Comparison of ENCODE assay signal across 26 cellular contexts in genomic region chr13:26956532-26957142, GRCh38.
DNase-seq lines count a peak whose midpoint lies in the region; ATAC-seq and TF ChIP-seq lines count a peak whose summit lies in the region.
"Had no signal": no experiment of that assay in that cellular context is flagged by ENCODE, and none has a peak within 500 bp of the region (broad histone marks: within the 10 kb centered on the region; RNA-seq: fewer than 3 reads in every experiment).

No MANE protein-coding gene starts in this region.

- DNase-seq in HEK293T (ENCODE audit: extremely low spot score) = no peak
- peak in 1 of 3 donors; percentile 73 for DNase-seq in mucosa of descending colon
- no peak for DNase-seq in activated naive CD4-positive, alpha-beta T cell (lab: John Stamatoyannopoulos, UW)
- DNase-seq in dedifferentiated amniotic fluid mesenchymal stem cell (ENCODE audit: extremely low spot score) = no peak
- DNase-seq: activated CD4-positive, alpha-beta T cell treated with anti-CD3 and anti-CD28 coated beads for 4 hours; activated CD8-positive, alpha-beta T cell treated with anti-CD3 and anti-CD28 coated beads, Interleukin-2, amount 10 ng/mL, durations not matched to agents 7 days and 5 days; amniotic stem cell; gastrocnemius medialis; GM23248; HFFc6; kidney glomerular epithelial cell; MG63; NCI-H2081; NCI-H2227 treated with DMSO at 0.1 percent for 48 hours; NCI-H69; ovary; right cardiac atrium; SHP77; stimulated activated CD4-positive, alpha-beta T cell treated with anti-CD3 and anti-CD28 coated beads, Interleukin-1b, Interleukin-23, amount 100 ng/mL, for 48 hours; testis had no signal

- CTCF ChIA-PET in HEK293T (lab: Yijun Ruan, JAX) = interaction anchor here (1.1 to 1.7 kb wide), 3 partner anchors 10 to 20 kb away, joined by 3 to 5 read pairs (median 4); no protein-coding TSS in a partner anchor

- no peak overlapping the region for H3K4me3 ChIP-seq in mucosa of descending colon
- H3K4me3 ChIP-seq: BLaER1, gastrocnemius medialis, GM23248, MG63, ovary, testis, vagina had no signal

- intact Hi-C loops in mucosa of descending colon (cut with DNase I, micrococcal nuclease) = no loop called here

- TF ChIP-seq CTCF in VCaP (conservative IDR thresholded peaks at IDR 0.05) = no peak
- TF ChIP-seq CTCF in mucosa of descending colon (IDR thresholded peaks at IDR 0.05) = no peak

- ATAC-seq in mucosa of descending colon (peak; percentile 76), GM21423 (IDR thresholded peaks at IDR 0.05; ENCODE audit: unreplicated experiment) (no peak), GM21529 (IDR thresholded peaks at IDR 0.05; ENCODE audit: unreplicated experiment) (no peak)
- ATAC-seq: activated CD8-positive, alpha-beta T cell treated with anti-CD3 and anti-CD28 coated beads, Interleukin-2, amount 10 ng/mL, durations not matched to agents 7 days and 5 days; activated T-helper 17 cell treated with anti-CD3 and anti-CD28 coated beads, Interleukin-2, amount 50 U/mL, for 72 hours; gastrocnemius medialis; right cardiac atrium had no signal

- no peaks in the 10 kb centered on the region for H3K9me3 ChIP-seq in mucosa of descending colon
- H3K9me3 ChIP-seq: BLaER1, gastrocnemius medialis, MG63, ovary, testis, vagina had no signal

- peak overlapping the region; percentile 68 for H3K27ac ChIP-seq in VCaP
- H3K27ac ChIP-seq: BLaER1, gastrocnemius medialis, GM23248, ovary, testis, vagina had no signal

- POLR2A ChIA-PET in HEK293T (lab: Yijun Ruan, JAX) = interaction anchor here (0.7 to 1.1 kb wide), 2 partner anchors 8 to 24 kb away, joined by 3 to 4 read pairs; no protein-coding TSS in a partner anchor

- peaks cover 48% of the 10 kb centered on the region for H3K4me1 ChIP-seq in mucosa of descending colon (ENCODE audit: low read depth)
- H3K4me1 ChIP-seq: gastrocnemius medialis, testis had no signal

- no peaks in the 10 kb centered on the region for H3K36me3 ChIP-seq in mucosa of descending colon (ENCODE audit: low read depth)
- H3K36me3 ChIP-seq: BLaER1, gastrocnemius medialis, MG63, ovary, vagina had no signal

TF ChIP-seq in HEK293T, 16 proteins besides CTCF, POLR2A, EP300 and RAD21:
- TF ChIP-seq SUZ12 (IDR thresholded peaks at IDR 0.05) (no peak), HDGF (IDR thresholded peaks at IDR 0.05; ENCODE audit: borderline replicate concordance) (no peak), BHLHE40 (IDR thresholded peaks at IDR 0.05; ENCODE audit: borderline replicate concordance) (no peak), SP1 (IDR thresholded peaks at IDR 0.05) (no peak), FOXK2 (IDR thresholded peaks at IDR 0.05) (no peak), ARNT (IDR thresholded peaks at IDR 0.05) (no peak), TARDBP (IDR thresholded peaks at IDR 0.05) (no peak), L3MBTL2 (conservative IDR thresholded peaks at IDR 0.05) (peak; percentile 39; the same call in 1 of the 2 replicates), LEF1 (IDR thresholded peaks at IDR 0.05; ENCODE audit: borderline replicate concordance) (peak; percentile 81; the same call in 1 of the 2 replicates), NFRKB (IDR thresholded peaks at IDR 0.05) (no peak), CTBP1 (IDR thresholded peaks at IDR 0.05; ENCODE audit: borderline replicate concordance) (0 out of 2 replicates have a peak, but pooled peaks have one; percentile 59), ELF4 (IDR thresholded peaks at IDR 0.05) (no peak), FOXA1 (IDR thresholded peaks at IDR 0.05) (no peak), FOXM1 (IDR thresholded peaks at IDR 0.05; ENCODE audit: borderline replicate concordance) (no peak), PKNOX1 (IDR thresholded peaks at IDR 0.05) (peak; percentile 55; the same call in 1 of the 2 replicates), ZNF384 (IDR thresholded peaks at IDR 0.05) (no peak)
